Comparison of ENCODE assay signal across 2 cellular contexts in the genomic region with DNA sequence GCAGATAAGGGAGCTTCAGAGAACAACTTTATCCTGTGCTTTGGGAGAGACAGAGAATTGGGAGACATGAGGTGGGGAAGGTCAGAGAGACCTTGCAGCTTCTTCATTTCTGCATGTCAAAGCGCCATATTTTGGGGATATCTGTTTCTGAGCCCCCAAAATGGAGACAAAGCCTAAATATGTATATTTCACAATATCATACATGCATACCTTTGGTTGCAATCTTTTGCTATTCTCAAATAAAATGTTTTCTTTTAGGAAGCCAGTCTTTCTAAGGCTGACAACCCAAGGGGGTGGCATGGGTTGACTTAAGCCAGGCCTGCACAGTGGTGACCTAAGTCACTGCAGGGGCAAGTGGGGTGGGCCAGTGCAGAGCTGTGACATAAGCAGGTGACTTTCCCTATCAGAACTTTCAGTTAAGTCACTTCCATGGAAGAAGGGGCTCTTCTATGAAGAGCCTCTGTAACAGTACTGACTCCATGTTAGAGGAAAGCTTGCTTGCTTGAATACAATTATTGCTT.
A peak's percentile ranks its signal among the peaks of the same experiment; 100 is the strongest.
TF ChIP-seq lines count a peak whose summit lies in the region.

No MANE protein-coding gene starts in this region.

TF ChIP-seq in HEK293T, 16 proteins besides CTCF, POLR2A, EP300 and RAD21:
- TF ChIP-seq TARDBP (IDR thresholded peaks at IDR 0.05) (no peak), ARNT (IDR thresholded peaks at IDR 0.05) (no peak), SUZ12 (IDR thresholded peaks at IDR 0.05) (no peak), ELF4 (IDR thresholded peaks at IDR 0.05) (no peak), L3MBTL2 (conservative IDR thresholded peaks at IDR 0.05) (no peak), LEF1 (IDR thresholded peaks at IDR 0.05; ENCODE audit: borderline replicate concordance) (no peak), HDGF (IDR thresholded peaks at IDR 0.05; ENCODE audit: borderline replicate concordance) (no peak), FOXK2 (IDR thresholded peaks at IDR 0.05) (no peak), BHLHE40 (IDR thresholded peaks at IDR 0.05; ENCODE audit: borderline replicate concordance) (no peak), SP1 (IDR thresholded peaks at IDR 0.05) (no peak), CTBP1 (IDR thresholded peaks at IDR 0.05; ENCODE audit: borderline replicate concordance) (no peak), FOXA1 (IDR thresholded peaks at IDR 0.05) (no peak), FOXM1 (IDR thresholded peaks at IDR 0.05; ENCODE audit: borderline replicate concordance) (no peak), ZNF384 (IDR thresholded peaks at IDR 0.05) (no peak), NFRKB (IDR thresholded peaks at IDR 0.05) (no peak)
- TF ChIP-seq, protein P1, sequence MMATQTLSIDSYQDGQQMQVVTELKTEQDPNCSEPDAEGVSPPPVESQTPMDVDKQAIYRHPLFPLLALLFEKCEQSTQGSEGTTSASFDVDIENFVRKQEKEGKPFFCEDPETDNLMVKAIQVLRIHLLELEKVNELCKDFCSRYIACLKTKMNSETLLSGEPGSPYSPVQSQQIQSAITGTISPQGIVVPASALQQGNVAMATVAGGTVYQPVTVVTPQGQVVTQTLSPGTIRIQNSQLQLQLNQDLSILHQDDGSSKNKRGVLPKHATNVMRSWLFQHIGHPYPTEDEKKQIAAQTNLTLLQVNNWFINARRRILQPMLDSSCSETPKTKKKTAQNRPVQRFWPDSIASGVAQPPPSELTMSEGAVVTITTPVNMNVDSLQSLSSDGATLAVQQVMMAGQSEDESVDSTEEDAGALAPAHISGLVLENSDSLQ (IDR thresholded peaks at IDR 0.05): no peak

TF ChIP-seq in K562, 482 proteins besides CTCF, POLR2A, EP300 and RAD21:
- TF ChIP-seq CEBPG (CRISPR knock-in tag; IDR thresholded peaks at IDR 0.05) (no peak), CEBPG (tag; conservative IDR thresholded peaks at IDR 0.05 in 1 of 2, IDR thresholded peaks at IDR 0.05 in 1 of 2) (peak in 1 of 2 experiments; percentile 27; a peak in 1 of 4 replicates), HNRNPUL1 (IDR thresholded peaks at IDR 0.05; ENCODE audit: low read length) (no peak), NR2C1 (IDR thresholded peaks at IDR 0.05) (no peak), NR2C1 (tag; IDR thresholded peaks at IDR 0.05) (0 out of 2 replicates have a peak, but pooled peaks have one; percentile 26), ZNF778 (CRISPR knock-in tag; IDR thresholded peaks at IDR 0.05) (no peak), NR2C2 (CRISPR knock-in tag; IDR thresholded peaks at IDR 0.05) (no peak), NR2C2 (tag; IDR thresholded peaks at IDR 0.05) (peak; percentile 51; the same call in 1 of the 2 replicates), ARID2 (IDR thresholded peaks at IDR 0.05) (no peak), TFAM (CRISPR knock-in tag; conservative IDR thresholded peaks at IDR 0.05) (no peak), NFE2L1 (tag; IDR thresholded peaks at IDR 0.05; ENCODE audit: borderline replicate concordance, low read depth) (no peak), TEAD1 (CRISPR knock-in tag; IDR thresholded peaks at IDR 0.05) (no peak), ZNF354B (CRISPR knock-in tag; IDR thresholded peaks at IDR 0.05) (no peak), CEBPB (tag; IDR thresholded peaks at IDR 0.05) (peak; percentile 75), ZBED1 (IDR thresholded peaks at IDR 0.05) (no peak), KAT8 (IDR thresholded peaks at IDR 0.05; ENCODE audit: low read depth) (no peak), ZNF668 (CRISPR knock-in tag; IDR thresholded peaks at IDR 0.05) (no peak)
- TF ChIP-seq, protein P2, sequence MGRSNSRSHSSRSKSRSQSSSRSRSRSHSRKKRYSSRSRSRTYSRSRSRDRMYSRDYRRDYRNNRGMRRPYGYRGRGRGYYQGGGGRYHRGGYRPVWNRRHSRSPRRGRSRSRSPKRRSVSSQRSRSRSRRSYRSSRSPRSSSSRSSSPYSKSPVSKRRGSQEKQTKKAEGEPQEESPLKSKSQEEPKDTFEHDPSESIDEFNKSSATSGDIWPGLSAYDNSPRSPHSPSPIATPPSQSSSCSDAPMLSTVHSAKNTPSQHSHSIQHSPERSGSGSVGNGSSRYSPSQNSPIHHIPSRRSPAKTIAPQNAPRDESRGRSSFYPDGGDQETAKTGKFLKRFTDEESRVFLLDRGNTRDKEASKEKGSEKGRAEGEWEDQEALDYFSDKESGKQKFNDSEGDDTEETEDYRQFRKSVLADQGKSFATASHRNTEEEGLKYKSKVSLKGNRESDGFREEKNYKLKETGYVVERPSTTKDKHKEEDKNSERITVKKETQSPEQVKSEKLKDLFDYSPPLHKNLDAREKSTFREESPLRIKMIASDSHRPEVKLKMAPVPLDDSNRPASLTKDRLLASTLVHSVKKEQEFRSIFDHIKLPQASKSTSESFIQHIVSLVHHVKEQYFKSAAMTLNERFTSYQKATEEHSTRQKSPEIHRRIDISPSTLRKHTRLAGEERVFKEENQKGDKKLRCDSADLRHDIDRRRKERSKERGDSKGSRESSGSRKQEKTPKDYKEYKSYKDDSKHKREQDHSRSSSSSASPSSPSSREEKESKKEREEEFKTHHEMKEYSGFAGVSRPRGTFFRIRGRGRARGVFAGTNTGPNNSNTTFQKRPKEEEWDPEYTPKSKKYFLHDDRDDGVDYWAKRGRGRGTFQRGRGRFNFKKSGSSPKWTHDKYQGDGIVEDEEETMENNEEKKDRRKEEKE (IDR thresholded peaks at IDR 0.05; ENCODE audit: borderline replicate concordance in 1 of 2, control insufficient read depth in 1 of 2, low read depth in 2 of 2, low read length in 1 of 2): no peak
- TF ChIP-seq, protein P3, sequence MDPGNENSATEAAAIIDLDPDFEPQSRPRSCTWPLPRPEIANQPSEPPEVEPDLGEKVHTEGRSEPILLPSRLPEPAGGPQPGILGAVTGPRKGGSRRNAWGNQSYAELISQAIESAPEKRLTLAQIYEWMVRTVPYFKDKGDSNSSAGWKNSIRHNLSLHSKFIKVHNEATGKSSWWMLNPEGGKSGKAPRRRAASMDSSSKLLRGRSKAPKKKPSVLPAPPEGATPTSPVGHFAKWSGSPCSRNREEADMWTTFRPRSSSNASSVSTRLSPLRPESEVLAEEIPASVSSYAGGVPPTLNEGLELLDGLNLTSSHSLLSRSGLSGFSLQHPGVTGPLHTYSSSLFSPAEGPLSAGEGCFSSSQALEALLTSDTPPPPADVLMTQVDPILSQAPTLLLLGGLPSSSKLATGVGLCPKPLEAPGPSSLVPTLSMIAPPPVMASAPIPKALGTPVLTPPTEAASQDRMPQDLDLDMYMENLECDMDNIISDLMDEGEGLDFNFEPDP (CRISPR knock-in tag; IDR thresholded peaks at IDR 0.05): no peak
- TF ChIP-seq, protein P4, sequence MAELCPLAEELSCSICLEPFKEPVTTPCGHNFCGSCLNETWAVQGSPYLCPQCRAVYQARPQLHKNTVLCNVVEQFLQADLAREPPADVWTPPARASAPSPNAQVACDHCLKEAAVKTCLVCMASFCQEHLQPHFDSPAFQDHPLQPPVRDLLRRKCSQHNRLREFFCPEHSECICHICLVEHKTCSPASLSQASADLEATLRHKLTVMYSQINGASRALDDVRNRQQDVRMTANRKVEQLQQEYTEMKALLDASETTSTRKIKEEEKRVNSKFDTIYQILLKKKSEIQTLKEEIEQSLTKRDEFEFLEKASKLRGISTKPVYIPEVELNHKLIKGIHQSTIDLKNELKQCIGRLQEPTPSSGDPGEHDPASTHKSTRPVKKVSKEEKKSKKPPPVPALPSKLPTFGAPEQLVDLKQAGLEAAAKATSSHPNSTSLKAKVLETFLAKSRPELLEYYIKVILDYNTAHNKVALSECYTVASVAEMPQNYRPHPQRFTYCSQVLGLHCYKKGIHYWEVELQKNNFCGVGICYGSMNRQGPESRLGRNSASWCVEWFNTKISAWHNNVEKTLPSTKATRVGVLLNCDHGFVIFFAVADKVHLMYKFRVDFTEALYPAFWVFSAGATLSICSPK (IDR thresholded peaks at IDR 0.05; ENCODE audit: borderline replicate concordance): no peak
- TF ChIP-seq, protein P5, sequence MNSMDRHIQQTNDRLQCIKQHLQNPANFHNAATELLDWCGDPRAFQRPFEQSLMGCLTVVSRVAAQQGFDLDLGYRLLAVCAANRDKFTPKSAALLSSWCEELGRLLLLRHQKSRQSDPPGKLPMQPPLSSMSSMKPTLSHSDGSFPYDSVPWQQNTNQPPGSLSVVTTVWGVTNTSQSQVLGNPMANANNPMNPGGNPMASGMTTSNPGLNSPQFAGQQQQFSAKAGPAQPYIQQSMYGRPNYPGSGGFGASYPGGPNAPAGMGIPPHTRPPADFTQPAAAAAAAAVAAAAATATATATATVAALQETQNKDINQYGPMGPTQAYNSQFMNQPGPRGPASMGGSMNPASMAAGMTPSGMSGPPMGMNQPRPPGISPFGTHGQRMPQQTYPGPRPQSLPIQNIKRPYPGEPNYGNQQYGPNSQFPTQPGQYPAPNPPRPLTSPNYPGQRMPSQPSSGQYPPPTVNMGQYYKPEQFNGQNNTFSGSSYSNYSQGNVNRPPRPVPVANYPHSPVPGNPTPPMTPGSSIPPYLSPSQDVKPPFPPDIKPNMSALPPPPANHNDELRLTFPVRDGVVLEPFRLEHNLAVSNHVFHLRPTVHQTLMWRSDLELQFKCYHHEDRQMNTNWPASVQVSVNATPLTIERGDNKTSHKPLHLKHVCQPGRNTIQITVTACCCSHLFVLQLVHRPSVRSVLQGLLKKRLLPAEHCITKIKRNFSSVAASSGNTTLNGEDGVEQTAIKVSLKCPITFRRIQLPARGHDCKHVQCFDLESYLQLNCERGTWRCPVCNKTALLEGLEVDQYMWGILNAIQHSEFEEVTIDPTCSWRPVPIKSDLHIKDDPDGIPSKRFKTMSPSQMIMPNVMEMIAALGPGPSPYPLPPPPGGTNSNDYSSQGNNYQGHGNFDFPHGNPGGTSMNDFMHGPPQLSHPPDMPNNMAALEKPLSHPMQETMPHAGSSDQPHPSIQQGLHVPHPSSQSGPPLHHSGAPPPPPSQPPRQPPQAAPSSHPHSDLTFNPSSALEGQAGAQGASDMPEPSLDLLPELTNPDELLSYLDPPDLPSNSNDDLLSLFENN (IDR thresholded peaks at IDR 0.05; ENCODE audit: low read depth in 2 of 2, low read length in 2 of 2): no peak
- TF ChIP-seq, protein P6, sequence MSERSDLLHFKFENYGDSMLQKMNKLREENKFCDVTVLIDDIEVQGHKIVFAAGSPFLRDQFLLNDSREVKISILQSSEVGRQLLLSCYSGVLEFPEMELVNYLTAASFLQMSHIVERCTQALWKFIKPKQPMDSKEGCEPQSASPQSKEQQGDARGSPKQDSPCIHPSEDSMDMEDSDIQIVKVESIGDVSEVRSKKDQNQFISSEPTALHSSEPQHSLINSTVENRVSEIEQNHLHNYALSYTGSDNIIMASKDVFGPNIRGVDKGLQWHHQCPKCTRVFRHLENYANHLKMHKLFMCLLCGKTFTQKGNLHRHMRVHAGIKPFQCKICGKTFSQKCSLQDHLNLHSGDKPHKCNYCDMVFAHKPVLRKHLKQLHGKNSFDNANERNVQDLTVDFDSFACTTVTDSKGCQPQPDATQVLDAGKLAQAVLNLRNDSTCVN (CRISPR knock-in tag; IDR thresholded peaks at IDR 0.05): no peak
- TF ChIP-seq, protein P7, sequence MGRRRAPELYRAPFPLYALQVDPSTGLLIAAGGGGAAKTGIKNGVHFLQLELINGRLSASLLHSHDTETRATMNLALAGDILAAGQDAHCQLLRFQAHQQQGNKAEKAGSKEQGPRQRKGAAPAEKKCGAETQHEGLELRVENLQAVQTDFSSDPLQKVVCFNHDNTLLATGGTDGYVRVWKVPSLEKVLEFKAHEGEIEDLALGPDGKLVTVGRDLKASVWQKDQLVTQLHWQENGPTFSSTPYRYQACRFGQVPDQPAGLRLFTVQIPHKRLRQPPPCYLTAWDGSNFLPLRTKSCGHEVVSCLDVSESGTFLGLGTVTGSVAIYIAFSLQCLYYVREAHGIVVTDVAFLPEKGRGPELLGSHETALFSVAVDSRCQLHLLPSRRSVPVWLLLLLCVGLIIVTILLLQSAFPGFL (CRISPR knock-in tag; IDR thresholded peaks at IDR 0.05): no peak
- TF ChIP-seq, protein P8, sequence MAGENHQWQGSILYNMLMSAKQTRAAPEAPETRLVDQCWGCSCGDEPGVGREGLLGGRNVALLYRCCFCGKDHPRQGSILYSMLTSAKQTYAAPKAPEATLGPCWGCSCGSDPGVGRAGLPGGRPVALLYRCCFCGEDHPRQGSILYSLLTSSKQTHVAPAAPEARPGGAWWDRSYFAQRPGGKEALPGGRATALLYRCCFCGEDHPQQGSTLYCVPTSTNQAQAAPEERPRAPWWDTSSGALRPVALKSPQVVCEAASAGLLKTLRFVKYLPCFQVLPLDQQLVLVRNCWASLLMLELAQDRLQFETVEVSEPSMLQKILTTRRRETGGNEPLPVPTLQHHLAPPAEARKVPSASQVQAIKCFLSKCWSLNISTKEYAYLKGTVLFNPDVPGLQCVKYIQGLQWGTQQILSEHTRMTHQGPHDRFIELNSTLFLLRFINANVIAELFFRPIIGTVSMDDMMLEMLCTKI (IDR thresholded peaks at IDR 0.05; ENCODE audit: partially characterized antibody): no peak
TF ChIP-seq in K562: peak in this region for 4.
